ENCODE assay signal across 1 cellular context in genomic region chr19:58326914-58327726, GRCh38.
TF ChIP-seq lines count a peak whose summit lies in the region.

TSS of gene ZSCAN22 (plus strand) at chr19:58326994. CDS start at chr19:58334803, 7,809 bp downstream.

TF ChIP-seq in HepG2, 621 proteins besides CTCF, POLR2A, EP300 and RAD21 (continued from another document and continues in another):
- TF ChIP-seq NFAT5 (CRISPR knock-in tag; IDR thresholded peaks at IDR 0.05), result no peak
- TF ChIP-seq ZNF776 (CRISPR knock-in tag; IDR thresholded peaks at IDR 0.05), result peak; percentile 19; the same call in 1 of the 2 replicates
- peak; percentile 79; the same call in 1 of the 2 replicates for TF ChIP-seq DNMT3B (CRISPR knock-in tag; conservative IDR thresholded peaks at IDR 0.05)
- peak; percentile 58 for TF ChIP-seq ARNT2 (CRISPR knock-in tag; IDR thresholded peaks at IDR 0.05; ENCODE audit: low read depth)
- no peak for TF ChIP-seq ZNF138 (CRISPR knock-in tag; IDR thresholded peaks at IDR 0.05; ENCODE audit: low read depth)
- TF ChIP-seq ZNF253 (CRISPR knock-in tag; IDR thresholded peaks at IDR 0.05; ENCODE audit: borderline replicate concordance), result peak; percentile 80; the same call in 1 of the 2 replicates
- TF ChIP-seq MAZ (IDR thresholded peaks at IDR 0.05; ENCODE audit: borderline replicate concordance, low read depth, low read length), result no peak; the same call in 1 of the 2 replicates
- TF ChIP-seq MAZ (CRISPR knock-in tag; IDR thresholded peaks at IDR 0.05; ENCODE audit: low read depth), result peak; percentile 81; the same call in 1 of the 2 replicates
- TF ChIP-seq ZNF781 (CRISPR knock-in tag; IDR thresholded peaks at IDR 0.05; ENCODE audit: borderline replicate concordance, not compliant biosample characterization), result peak; percentile 69
- TF ChIP-seq RCOR2 (CRISPR knock-in tag; IDR thresholded peaks at IDR 0.05), result no peak
- peak; percentile 77; the same call in 1 of the 2 replicates for TF ChIP-seq POGK (CRISPR knock-in tag; conservative IDR thresholded peaks at IDR 0.05)
- TF ChIP-seq ZBTB34 (CRISPR knock-in tag; IDR thresholded peaks at IDR 0.05), result 0 out of 2 replicates have a peak, but pooled peaks have one; percentile 16
- peak; percentile 57 for TF ChIP-seq FOXA3 (CRISPR knock-in tag; IDR thresholded peaks at IDR 0.05)
- TF ChIP-seq ZNF18 (CRISPR knock-in tag; IDR thresholded peaks at IDR 0.05; ENCODE audit: insufficient replicate concordance), result peak; percentile 76
- TF ChIP-seq ZNF264 (CRISPR knock-in tag; IDR thresholded peaks at IDR 0.05), result peak; percentile 71; the same call in 1 of the 2 replicates
- peak; percentile 83; the same call in 1 of the 2 replicates for TF ChIP-seq MED13 (CRISPR knock-in tag; IDR thresholded peaks at IDR 0.05)
- TF ChIP-seq SPEN (CRISPR knock-in tag; IDR thresholded peaks at IDR 0.05; ENCODE audit: low read depth), result peak; percentile 93
- TF ChIP-seq ZKSCAN1 (IDR thresholded peaks at IDR 0.05; ENCODE audit: low read length), result peak; percentile 90
- TF ChIP-seq NCOA1 (CRISPR knock-in tag; IDR thresholded peaks at IDR 0.05), result peak; percentile 55; the same call in 1 of the 2 replicates
- peak; percentile 94 for TF ChIP-seq XRCC5 (optimal IDR thresholded peaks at IDR 0.05; ENCODE audit: low read length)
- no peak for TF ChIP-seq MLLT10 (CRISPR knock-in tag; IDR thresholded peaks at IDR 0.05)
- peak; percentile 39; the same call in 1 of the 2 replicates for TF ChIP-seq SRF (IDR thresholded peaks at IDR 0.05; ENCODE audit: low read depth, low read length)
- no peak for TF ChIP-seq ZBTB33 (CRISPR knock-in tag; IDR thresholded peaks at IDR 0.05)
- TF ChIP-seq ZNF256 (CRISPR knock-in tag; conservative IDR thresholded peaks at IDR 0.05), result peak; percentile 73
- peak; percentile 92; the same call in 1 of the 2 replicates for TF ChIP-seq ZNF232 (CRISPR knock-in tag; IDR thresholded peaks at IDR 0.05; ENCODE audit: borderline replicate concordance)
- peak; percentile 32; the same call in 1 of the 2 replicates for TF ChIP-seq ZC3H4 (CRISPR knock-in tag; IDR thresholded peaks at IDR 0.05; ENCODE audit: borderline replicate concordance)
- peak; percentile 73; the same call in 1 of the 2 replicates for TF ChIP-seq ZMYM4 (CRISPR knock-in tag; IDR thresholded peaks at IDR 0.05)
- peak; percentile 91 for TF ChIP-seq ZNF589 (CRISPR knock-in tag; conservative IDR thresholded peaks at IDR 0.05)
- TF ChIP-seq ELF1 (CRISPR knock-in tag; IDR thresholded peaks at IDR 0.05), result peak; percentile 90
- peak; percentile 72; the same call in 1 of the 2 replicates for TF ChIP-seq ZMAT3 (CRISPR knock-in tag; conservative IDR thresholded peaks at IDR 0.05)
- peak; percentile 87 for TF ChIP-seq ZNF772 (CRISPR knock-in tag; IDR thresholded peaks at IDR 0.05)
- TF ChIP-seq HMGA1 (CRISPR knock-in tag; conservative IDR thresholded peaks at IDR 0.05), result no peak
- peak; percentile 42; the same call in 1 of the 2 replicates for TF ChIP-seq TFDP2 (CRISPR knock-in tag; IDR thresholded peaks at IDR 0.05)
- peak; percentile 93; the same call in 1 of the 2 replicates for TF ChIP-seq YEATS4 (CRISPR knock-in tag; IDR thresholded peaks at IDR 0.05; ENCODE audit: borderline replicate concordance)
- TF ChIP-seq ONECUT2 (CRISPR knock-in tag; IDR thresholded peaks at IDR 0.05), result 0 out of 2 replicates have a peak, but pooled peaks have one; percentile 23
- 0 out of 2 replicates have a peak, but pooled peaks have one; percentile 39 for TF ChIP-seq HHEX (CRISPR knock-in tag; IDR thresholded peaks at IDR 0.05)
- peak; percentile 91 for TF ChIP-seq ZNF547 (CRISPR knock-in tag; IDR thresholded peaks at IDR 0.05)
- peak; percentile 43; the same call in 1 of the 2 replicates for TF ChIP-seq ZNF460 (CRISPR knock-in tag; IDR thresholded peaks at IDR 0.05; ENCODE audit: borderline replicate concordance)
- peak; percentile 87 for TF ChIP-seq ZNF639 (CRISPR knock-in tag; conservative IDR thresholded peaks at IDR 0.05)
- TF ChIP-seq ZSCAN21 (CRISPR knock-in tag; IDR thresholded peaks at IDR 0.05; ENCODE audit: borderline replicate concordance), result peak; percentile 72; the same call in 1 of the 2 replicates
- peak; percentile 93 for TF ChIP-seq SAP130 (CRISPR knock-in tag; IDR thresholded peaks at IDR 0.05; ENCODE audit: low read depth)
- no peak; the same call in 1 of the 2 replicates for TF ChIP-seq SOX5 (CRISPR knock-in tag; IDR thresholded peaks at IDR 0.05; ENCODE audit: borderline replicate concordance)
- TF ChIP-seq GTF3A (CRISPR knock-in tag; conservative IDR thresholded peaks at IDR 0.05), result peak; percentile 87; the same call in 1 of the 2 replicates
- no peak for TF ChIP-seq NPAS2 (CRISPR knock-in tag; IDR thresholded peaks at IDR 0.05; ENCODE audit: borderline replicate concordance)
- 0 out of 2 replicates have a peak, but pooled peaks have one; percentile 59 for TF ChIP-seq TIGD3 (CRISPR knock-in tag; IDR thresholded peaks at IDR 0.05; ENCODE audit: borderline replicate concordance)
- TF ChIP-seq ZNF891 (CRISPR knock-in tag; IDR thresholded peaks at IDR 0.05), result peak; percentile 96; the same call in 1 of the 2 replicates
